ENCODE assay signal across 8 cellular contexts in the genomic region with DNA sequence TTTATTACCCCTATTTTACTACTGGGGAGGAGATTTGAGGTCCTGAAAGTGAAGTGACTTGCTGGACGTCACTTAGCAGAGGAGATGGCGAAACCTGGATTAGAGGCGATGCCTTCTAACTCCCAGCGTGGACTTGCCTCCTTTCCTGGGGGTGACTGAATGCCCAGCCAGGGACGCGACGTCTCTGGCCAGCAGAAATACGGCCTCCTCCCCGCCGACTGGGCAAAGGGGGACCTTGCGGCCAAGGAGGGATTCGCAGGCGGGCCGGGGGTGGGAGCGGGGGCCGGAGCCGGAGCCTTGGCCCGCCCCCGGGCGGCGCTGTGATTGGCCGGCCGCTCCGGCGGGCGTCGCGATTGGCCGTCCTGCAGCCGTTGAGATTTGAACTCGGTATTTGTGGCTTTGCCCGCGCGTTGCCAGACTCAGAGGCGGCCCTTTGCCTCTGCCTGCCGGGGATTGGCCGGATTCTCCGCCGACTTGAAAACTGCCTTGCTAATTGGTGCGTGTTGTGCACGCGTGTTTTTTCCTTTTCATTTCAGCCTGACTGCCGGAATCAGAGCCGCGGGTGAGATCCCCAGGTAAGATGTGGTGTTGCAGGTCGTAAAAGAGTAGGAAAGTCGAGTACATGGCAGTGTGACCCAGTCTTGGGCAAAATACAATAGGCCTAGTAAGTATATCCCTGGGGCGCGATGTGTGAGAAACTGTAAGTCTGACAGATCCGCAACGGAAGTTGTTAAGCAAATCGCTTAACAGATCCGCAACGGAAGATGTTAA. TPM values are rescaled to one million over a fixed set of nuclear protein-coding genes. Genes with fewer than 3 reads are reported as not detected.
DNase-seq lines count a peak whose midpoint lies in the region; ATAC-seq, FAIRE-seq and TF ChIP-seq lines count a peak whose summit lies in the region.

A gene with protein sequence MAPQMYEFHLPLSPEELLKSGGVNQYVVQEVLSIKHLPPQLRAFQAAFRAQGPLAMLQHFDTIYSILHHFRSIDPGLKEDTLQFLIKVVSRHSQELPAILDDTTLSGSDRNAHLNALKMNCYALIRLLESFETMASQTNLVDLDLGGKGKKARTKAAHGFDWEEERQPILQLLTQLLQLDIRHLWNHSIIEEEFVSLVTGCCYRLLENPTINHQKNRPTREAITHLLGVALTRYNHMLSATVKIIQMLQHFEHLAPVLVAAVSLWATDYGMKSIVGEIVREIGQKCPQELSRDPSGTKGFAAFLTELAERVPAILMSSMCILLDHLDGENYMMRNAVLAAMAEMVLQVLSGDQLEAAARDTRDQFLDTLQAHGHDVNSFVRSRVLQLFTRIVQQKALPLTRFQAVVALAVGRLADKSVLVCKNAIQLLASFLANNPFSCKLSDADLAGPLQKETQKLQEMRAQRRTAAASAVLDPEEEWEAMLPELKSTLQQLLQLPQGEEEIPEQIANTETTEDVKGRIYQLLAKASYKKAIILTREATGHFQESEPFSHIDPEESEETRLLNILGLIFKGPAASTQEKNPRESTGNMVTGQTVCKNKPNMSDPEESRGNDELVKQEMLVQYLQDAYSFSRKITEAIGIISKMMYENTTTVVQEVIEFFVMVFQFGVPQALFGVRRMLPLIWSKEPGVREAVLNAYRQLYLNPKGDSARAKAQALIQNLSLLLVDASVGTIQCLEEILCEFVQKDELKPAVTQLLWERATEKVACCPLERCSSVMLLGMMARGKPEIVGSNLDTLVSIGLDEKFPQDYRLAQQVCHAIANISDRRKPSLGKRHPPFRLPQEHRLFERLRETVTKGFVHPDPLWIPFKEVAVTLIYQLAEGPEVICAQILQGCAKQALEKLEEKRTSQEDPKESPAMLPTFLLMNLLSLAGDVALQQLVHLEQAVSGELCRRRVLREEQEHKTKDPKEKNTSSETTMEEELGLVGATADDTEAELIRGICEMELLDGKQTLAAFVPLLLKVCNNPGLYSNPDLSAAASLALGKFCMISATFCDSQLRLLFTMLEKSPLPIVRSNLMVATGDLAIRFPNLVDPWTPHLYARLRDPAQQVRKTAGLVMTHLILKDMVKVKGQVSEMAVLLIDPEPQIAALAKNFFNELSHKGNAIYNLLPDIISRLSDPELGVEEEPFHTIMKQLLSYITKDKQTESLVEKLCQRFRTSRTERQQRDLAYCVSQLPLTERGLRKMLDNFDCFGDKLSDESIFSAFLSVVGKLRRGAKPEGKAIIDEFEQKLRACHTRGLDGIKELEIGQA (N-terminal part only) (plus strand): TSS at position 523 of the 771 bp plus-strand sequence. CDS start 997 bp downstream, outside the sequence.

- H3K9ac ChIP-seq in HUES64 (ENCODE audit: low read depth, low read length), result peak within 1 kb of the TSS; percentile 96
- H3K9ac ChIP-seq in OCI-LY1 (ENCODE audit: low read length), result peak within 1 kb of the TSS; percentile 96
- peak within 1 kb of the TSS; percentile 96 for H3K9ac ChIP-seq in endothelial cell of umbilical vein (replicated peaks; ENCODE audit: extremely low read depth, insufficient read depth, low read length)

- H3K4me3 ChIP-seq in HUES64 (ENCODE audit: low read length) (peak within 1 kb of the TSS; percentile 97), OCI-LY1 (ENCODE audit: low read depth, low read length, poor library complexity, severe bottlenecking) (peak within 1 kb of the TSS; percentile 94), endothelial cell of umbilical vein (replicated peaks in 1 of 3; ENCODE audit: insufficient read depth in 1 of 3, low read depth in 1 of 3, low read length in 3 of 3) (peak within 1 kb of the TSS; percentile 82 to 92 (median 86))

- DNase-seq in D721Med (ENCODE audit: insufficient read length, low spot score), result peak; percentile 57
- DNase-seq in activated CD8-positive, alpha-beta memory T cell treated with anti-CD3 and anti-CD28 coated beads, Interleukin-2, amount 50 U/mL, for 48 hours, result peak; percentile 95
- DNase-seq in endothelial cell of umbilical vein (ENCODE audit: low read depth, low spot score), result peak; percentile 98
- peak; percentile 93 for DNase-seq in middle frontal gyrus (ENCODE audit: extremely low spot score, low spot score)
- peak; percentile 88 to 93 for DNase-seq in stimulated activated CD8-positive, alpha-beta memory T cell treated with anti-CD3 and anti-CD28 coated beads, Interleukin-2, amount 100 ng/mL, for 48 hours (ENCODE audit: low read depth in 2 of 2)

- BruUV-seq in endothelial cell of umbilical vein (replicated peaks; lab: Mats Ljungman, UMichigan), result no TSS peak

- no peaks in the 10 kb centered on the region for H3K9me1 ChIP-seq in endothelial cell of umbilical vein (replicated peaks; ENCODE audit: control insufficient read depth, extremely low read depth, insufficient read depth, low read length)

- WGBS in HUES64, result under 1% methylated on average over 54 of the region's 54 CpGs

- peaks cover 7% of the 10 kb centered on the region for H3K4me1 ChIP-seq in HUES64 (ENCODE audit: insufficient read depth, low read length)
- H3K4me1 ChIP-seq in OCI-LY1 (ENCODE audit: insufficient read depth, low read length, severe bottlenecking), result peaks cover 37% of the 10 kb centered on the region
- H3K4me1 ChIP-seq in endothelial cell of umbilical vein (ENCODE audit: control insufficient read depth, extremely low read depth, insufficient read depth, low read length), result peaks cover 20% of the 10 kb centered on the region

- CTCF ChIA-PET in endothelial cell of umbilical vein (lab: Charles Lee), result interaction anchor here (0.9 to 1.2 kb wide), 6 partner anchors 10 to 46 kb away, joined by 3 to 8 read pairs (median 5); a partner anchor contains a TSS

- H3K79me2 ChIP-seq in OCI-LY1 (ENCODE audit: insufficient read depth, low read length) (peaks cover 29% of the 10 kb centered on the region), endothelial cell of umbilical vein (ENCODE audit: control insufficient read depth, insufficient read depth, low read length) (peaks cover 38% of the 10 kb centered on the region)

- no peak for FAIRE-seq in D721Med (lab: Jason Lieb, UNC)
- peak; percentile 98 for FAIRE-seq in endothelial cell of umbilical vein (lab: Jason Lieb, UNC)

- H4K20me1 ChIP-seq in OCI-LY1 (ENCODE audit: insufficient read depth, low read length), result no peaks in the 10 kb centered on the region
- no peaks in the 10 kb centered on the region for H4K20me1 ChIP-seq in endothelial cell of umbilical vein (replicated peaks; ENCODE audit: control insufficient read depth, extremely low read depth, insufficient read depth, low read length)

- H3K9me3 ChIP-seq in HUES64 (ENCODE audit: insufficient read depth, low read depth, low read length) (no peaks in the 10 kb centered on the region), OCI-LY1 (ENCODE audit: low read length) (no peaks in the 10 kb centered on the region), endothelial cell of umbilical vein (replicated peaks; ENCODE audit: control insufficient read depth, insufficient read depth, low read length) (no peaks in the 10 kb centered on the region)

- H3K27ac ChIP-seq in HUES64 (ENCODE audit: low read depth, low read length) (peak within 1 kb of the TSS; percentile 98), OCI-LY1 (ENCODE audit: low read depth, low read length, poor library complexity, severe bottlenecking) (peak within 1 kb of the TSS; percentile 96), endothelial cell of umbilical vein (ENCODE audit: insufficient read depth, low read depth, low read length) (peak within 1 kb of the TSS; percentile 95)

- H3K4me2 ChIP-seq in OCI-LY1 (ENCODE audit: low read length), result peak within 1 kb of the TSS; percentile 79
- peak within 1 kb of the TSS; percentile 96 for H3K4me2 ChIP-seq in endothelial cell of umbilical vein (ENCODE audit: insufficient read depth, low read length)

- intact Hi-C loops in endothelial cell of umbilical vein (cut with micrococcal nuclease), result loop anchor here (1.0 kb wide), 3 partner anchors 23 to 70 kb away; a partner anchor contains a TSS

- H3F3A ChIP-seq in OCI-LY1 (ENCODE audit: insufficient read depth, low read length), result no peaks in the 10 kb centered on the region

- no peaks in the 10 kb centered on the region for H3K27me3 ChIP-seq in HUES64 (ENCODE audit: insufficient read depth, low read length)
- H3K27me3 ChIP-seq in OCI-LY1 (ENCODE audit: insufficient read depth, low read length), result no peaks in the 10 kb centered on the region
- no peaks in the 10 kb centered on the region for H3K27me3 ChIP-seq in endothelial cell of umbilical vein (ENCODE audit: control insufficient read depth in 2 of 2, insufficient read depth in 2 of 2, low read length in 2 of 2)

- peak; percentile 83 for ATAC-seq in GM21447 (IDR thresholded peaks at IDR 0.05; ENCODE audit: unreplicated experiment)

- POLR2A ChIA-PET in endothelial cell of umbilical vein (lab: Charles Lee), result interaction anchor here (0.8 to 1.3 kb wide), 5 partner anchors 11 to 41 kb away, joined by 3 to 15 read pairs (median 5); a partner anchor contains a TSS

- TF ChIP-seq CTCF in D721Med (IDR thresholded peaks at IDR 0.05; ENCODE audit: insufficient read depth, missing control alignments) (no peak), OCI-LY1 (IDR thresholded peaks at IDR 0.05; ENCODE audit: low read length) (peak; percentile 27; the same call in 1 of the 2 replicates), endothelial cell of umbilical vein (IDR thresholded peaks at IDR 0.05; ENCODE audit: extremely low read depth in 1 of 2, insufficient read depth in 1 of 2, low read depth in 1 of 2, low read length in 2 of 2) (peak; percentile 21 to 35)

- H3K9me2 ChIP-seq in OCI-LY1 (ENCODE audit: low read depth, low read length), result no peaks in the 10 kb centered on the region

- H3K36me3 ChIP-seq in HUES64 (ENCODE audit: insufficient read depth, low read length) (peaks cover 46% of the 10 kb centered on the region), OCI-LY1 (ENCODE audit: insufficient read depth, low read length) (peaks cover 53% of the 10 kb centered on the region), endothelial cell of umbilical vein (ENCODE audit: control insufficient read depth in 2 of 2, extremely low read depth in 1 of 2, insufficient read depth in 2 of 2, low read length in 2 of 2) (peaks cover 0 to 7% of the 10 kb centered on the region in 2 experiments)

- H2AFZ ChIP-seq in OCI-LY1 (ENCODE audit: low read length) (no peak within 1 kb of the TSS), endothelial cell of umbilical vein (ENCODE audit: low read depth, low read length) (peak within 1 kb of the TSS; percentile 88)

- dilution Hi-C loops in endothelial cell of umbilical vein (cut with MboI; ENCODE audit: extremely low pct_ligation_motif_present, low sequenced_read_pairs), result no loop called here

- no peak for TF ChIP-seq POLR2A in endothelial cell of umbilical vein (IDR thresholded peaks at IDR 0.05; ENCODE audit: low read depth, low read length)

RNA-seq across cellular contexts. Expression of the gene that starts here (rescaled TPM):
- 66.6 TPM for polyA plus RNA-seq in HUES64 (2013, experiment 1 of 2)
- polyA plus RNA-seq in HUES64 (2013, experiment 2 of 2), result 80.5 TPM
- 77.3 and 90.1 TPM in 2 replicates for total RNA-seq in endothelial cell of umbilical vein
- 33.6 and 41.8 TPM in 2 replicates for polyA plus RNA-seq in endothelial cell of umbilical vein
- polyA plus RNA-seq in endothelial cell of umbilical vein (2011; cell fraction: cytosol; rRNA removed), result 51.2 and 57.2 TPM in 2 replicates
- 57.7 and 61.4 TPM in 2 replicates for polyA plus RNA-seq in endothelial cell of umbilical vein (2011; cell fraction: nucleus; rRNA removed)
- 32.3 and 64.2 TPM in 2 replicates for polyA plus RNA-seq in endothelial cell of umbilical vein (2012)
- 96.4 and 101 TPM in 2 replicates for polyA minus RNA-seq in endothelial cell of umbilical vein
- polyA minus RNA-seq in endothelial cell of umbilical vein (2011; cell fraction: cytosol; rRNA and poly(A)+ RNA removed), result 117 TPM
- 40.0 and 76.8 TPM in 2 replicates for polyA minus RNA-seq in endothelial cell of umbilical vein (2011; cell fraction: nucleus; rRNA and poly(A)+ RNA removed)

Comparison
In these comparisons a context has a peak if more than half of its experiments do, and no peak if none do; other contexts are left out.
1. Peak in every context shown above with its lines: DNase-seq, ATAC-seq, H3K4me3 ChIP-seq and H3K27ac ChIP-seq.